ENCODE assay signal across 8 cellular contexts in genomic region chr3:9946112-9947024, GRCh38.
DNase-seq lines count a peak whose midpoint lies in the region; ATAC-seq lines count a peak whose summit lies in the region.

No MANE protein-coding gene starts in this region.

- no peak overlapping the region for H3K27ac ChIP-seq in epithelial cell of prostate

- ATAC-seq in HG02759 (IDR thresholded peaks at IDR 0.05; ENCODE audit: unreplicated experiment) (peak; percentile 48), HG03342 (IDR thresholded peaks at IDR 0.05; ENCODE audit: unreplicated experiment) (no peak)

- peak; percentile 93 for DNase-seq in CD1c-positive myeloid dendritic cell (ENCODE audit: extremely low spot score)
- peak; percentile 17 for DNase-seq in NK-92 (lab: John Stamatoyannopoulos, UW; ENCODE audit: unreplicated experiment)
- DNase-seq in activated T-cell treated with anti-CD3 and anti-CD28 coated beads, Interleukin-2, amount 50 U/mL, for 1 hour = peak; percentile 87
- peak; percentile 26 for DNase-seq in epithelial cell of prostate (ENCODE audit: low read depth, low spot score)
- peak; percentile 60 for DNase-seq in middle frontal gyrus (ENCODE audit: extremely low spot score, low spot score)
- peak; percentile 53 for DNase-seq in stimulated activated CD8-positive, alpha-beta memory T cell treated with anti-CD3 and anti-CD28 coated beads, Interleukin-15, amount 100 ng/mL, for 24 hours (ENCODE audit: low read depth)

Comparison
In these comparisons a context has a peak if more than half of its experiments do, and no peak if none do; other contexts are left out.
1. DNase-seq: peak in every context shown above with its lines; median percentile 93 in CD1c-positive myeloid dendritic cell; 87 in activated T-cell treated with anti-CD3 and anti-CD28 coated beads, Interleukin-2, amount 50 U/mL, for 1 hour; 60 in middle frontal gyrus; 53 in stimulated activated CD8-positive, alpha-beta memory T cell treated with anti-CD3 and anti-CD28 coated beads, Interleukin-15, amount 100 ng/mL, for 24 hours; 26 in epithelial cell of prostate; 17 in NK-92.